ENCODE assay signal across 22 cellular contexts in the genomic region with DNA sequence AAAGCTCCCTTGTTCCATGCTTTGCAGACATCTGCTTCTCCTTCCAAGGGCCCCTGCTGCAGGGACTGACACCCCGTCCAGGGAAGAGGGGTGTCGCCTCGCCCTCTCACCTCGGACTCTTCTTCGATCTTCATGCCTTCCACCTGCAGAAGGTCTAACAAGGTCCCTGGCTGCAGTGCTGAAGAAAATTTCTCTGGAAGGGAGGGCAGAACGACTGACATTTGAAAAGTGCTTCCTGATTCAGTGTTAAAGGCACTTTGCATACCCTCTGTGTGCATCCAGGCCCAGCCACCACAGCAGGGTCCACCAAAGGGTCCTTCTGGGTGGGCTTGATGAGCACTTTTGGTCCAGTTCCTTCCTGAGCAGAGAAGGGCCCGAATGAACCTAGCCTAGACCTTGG. TPM values are rescaled to one million over a fixed set of nuclear protein-coding genes. Genes with fewer than 3 reads are reported as not detected.
"Had no signal": no experiment of that assay in that cellular context is flagged by ENCODE, and none has a peak within 500 bp of the region (broad histone marks: within the 10 kb centered on the region; RNA-seq: fewer than 3 reads in every experiment).

No MANE protein-coding gene starts in this region.

- DNase-seq: effector memory CD4-positive, alpha-beta T cell; heart right ventricle; hypothalamus; left ventricle myocardium inferior; lower lobe of right lung; midbrain; occipital lobe; psoas muscle; stimulated activated CD4-positive, alpha-beta T cell treated with anti-CD3 and anti-CD28 coated beads, Interleukin-12 subunit alpha, Interleukin-12 subunit beta, amount 100 ng/mL, for 4 hours; stimulated activated naive CD4-positive, alpha-beta T cell; stomach; transverse colon had no signal

- H3K4me3 Mint-ChIP-seq: memory B cell; natural killer cell treated with Interleukin-12 subunit alpha and Interleukin-12 subunit beta and Interleukin-15 and Interleukin-18, amount 100 ng/mL, for 72 hours had no signal

- H3K36me3 Mint-ChIP-seq: natural killer cell treated with Interleukin-12 subunit alpha and Interleukin-12 subunit beta and Interleukin-15 and Interleukin-18, amount 100 ng/mL, for 72 hours had no signal

- H3K9me3 Mint-ChIP-seq: memory B cell; natural killer cell treated with Interleukin-12 subunit alpha and Interleukin-12 subunit beta and Interleukin-15 and Interleukin-18, amount 100 ng/mL, for 72 hours had no signal

- H3K27ac ChIP-seq: heart right ventricle, left ventricle myocardium inferior, lower lobe of right lung, parathyroid adenoma, psoas muscle, skin epidermis, thoracic aorta, transverse colon had no signal

- H3K4me3 ChIP-seq: heart right ventricle, left ventricle myocardium inferior, lower lobe of right lung, psoas muscle, skin epidermis, stomach, thoracic aorta, transverse colon had no signal

- H2AFZ ChIP-seq: parathyroid adenoma had no signal

- H3K9me3 ChIP-seq: heart right ventricle, left ventricle myocardium inferior, lower lobe of right lung, psoas muscle, stomach, thoracic aorta, transverse colon had no signal

- H3K9ac ChIP-seq: parathyroid adenoma had no signal

- H3K79me2 ChIP-seq: parathyroid adenoma had no signal

- H3K27me3 ChIP-seq: heart right ventricle, stomach, transverse colon had no signal

- H3K4me1 ChIP-seq: parathyroid adenoma had no signal

- H3K27me3 Mint-ChIP-seq: memory B cell; natural killer cell treated with Interleukin-12 subunit alpha and Interleukin-12 subunit beta and Interleukin-15 and Interleukin-18, amount 100 ng/mL, for 72 hours had no signal

- H3K27ac Mint-ChIP-seq: natural killer cell treated with Interleukin-12 subunit alpha and Interleukin-12 subunit beta and Interleukin-15 and Interleukin-18, amount 100 ng/mL, for 72 hours had no signal

RNA-seq across cellular contexts. Expression of a gene that starts 30.9 kb away (rescaled TPM):
- total RNA-seq: fibroblast of lung, frontal cortex, glomerular endothelial cell, occipital lobe, urinary bladder had no signal
- polyA plus RNA-seq: fibroblast of lung, keratinocyte had no signal
